9 cellular contexts compared by ENCODE assay signal in genomic region chr13:76383671-76384461, GRCh38.
DNase-seq lines count a peak whose midpoint lies in the region; TF ChIP-seq lines count a peak whose summit lies in the region.
"Had no signal": no experiment of that assay in that cellular context is flagged by ENCODE, and none has a peak within 500 bp of the region (broad histone marks: within the 10 kb centered on the region; RNA-seq: fewer than 3 reads in every experiment).

No MANE protein-coding gene starts in this region.

- TF ChIP-seq RAD21 in SK-N-SH (IDR thresholded peaks at IDR 0.05; ENCODE audit: low read length) = no peak

- in situ Hi-C loops in KBM-7 (cut with MboI; ENCODE audit: low pct_unique_long_range_greater_than_20kb, low sequenced_read_pairs) = no loop called here

- no peaks in the 10 kb centered on the region for H3K79me2 ChIP-seq in SK-N-SH (ENCODE audit: insufficient read depth)

- peak overlapping the region in 1 of 2 experiments; percentile 27; a peak in 2 of 4 replicates for H3K27ac ChIP-seq in SK-N-SH (ENCODE audit: low read depth in 2 of 2, low read length in 1 of 2)

- no peak for TF ChIP-seq EP300 in SK-N-SH (IDR thresholded peaks at IDR 0.05; ENCODE audit: borderline replicate concordance in 1 of 2, low read depth in 1 of 2, low read length in 1 of 2)

- no peaks in the 10 kb centered on the region for H3K36me3 ChIP-seq in SK-N-SH (replicated peaks in 1 of 2; ENCODE audit: control insufficient read depth in 1 of 2, insufficient read depth in 2 of 2, low read length in 1 of 2)
- H3K36me3 ChIP-seq in skeletal muscle satellite cell (ENCODE audit: insufficient read depth, low read length) = no peaks in the 10 kb centered on the region
- no peaks in the 10 kb centered on the region for H3K36me3 ChIP-seq in H7 (replicated peaks; ENCODE audit: control insufficient read depth, insufficient read depth, low read length)

- 0 out of 2 replicates have a peak, but pooled peaks cover 5% of the 10 kb centered on the region for H4K20me1 ChIP-seq in SK-N-SH (ENCODE audit: insufficient read depth)

- no peak overlapping the region for H3K9ac ChIP-seq in SK-N-SH
- H3K9ac ChIP-seq in skeletal muscle satellite cell (ENCODE audit: low read depth, low read length) = peak overlapping the region; percentile 43

- H3K9me3 ChIP-seq in SK-N-SH (no peaks in the 10 kb centered on the region), skeletal muscle satellite cell (replicated peaks; ENCODE audit: low read length) (no peaks in the 10 kb centered on the region)

- no peaks in the 10 kb centered on the region; a peak in 1 of 4 replicates for H3K4me1 ChIP-seq in SK-N-SH (ENCODE audit: control insufficient read depth in 1 of 2, insufficient read depth in 2 of 2, low read depth in 1 of 2, low read length in 1 of 2)
- peaks cover 33% of the 10 kb centered on the region for H3K4me1 ChIP-seq in skeletal muscle satellite cell (ENCODE audit: control insufficient read depth, insufficient read depth, low read length)

- POLR2A ChIA-PET in SK-N-SH (lab: Yijun Ruan, JAX) = no interaction called here

- H3K4me2 ChIP-seq in SK-N-SH = no peak overlapping the region
- H3K4me2 ChIP-seq in skeletal muscle satellite cell (ENCODE audit: low read length) = peak overlapping the region; percentile 50

- H3K9me2 ChIP-seq in SK-N-SH = no peaks in the 10 kb centered on the region

- no peak for TF ChIP-seq CTCF in HFF-Myc (IDR thresholded peaks at IDR 0.05; ENCODE audit: low read depth, low read length, missing control alignments)
- TF ChIP-seq CTCF in SK-N-SH (IDR thresholded peaks at IDR 0.05) = no peak

- H3K4me3 ChIP-seq in HFF-Myc (replicated peaks; ENCODE audit: low read depth, low read length) (no peak overlapping the region), SK-N-SH (ENCODE audit: low read depth in 2 of 2, low read length in 1 of 2) (no peak overlapping the region), skeletal muscle satellite cell (ENCODE audit: low read length) (no peak overlapping the region), H7 (ENCODE audit: insufficient read depth, low read depth, low read length) (no peak overlapping the region)

- 20% methylated on average over 2 of the region's 2 CpGs for WGBS in SK-N-SH (ENCODE audit: low lambda C conversion rate)

- H2AFZ ChIP-seq in SK-N-SH (ENCODE audit: low read depth) = no peak overlapping the region

- DNase-seq in HFF-Myc (ENCODE audit: extremely low read depth, low read depth) (peak; percentile 91), SK-N-SH (peak; percentile 36), fibroblast of the conjunctiva (ENCODE audit: low read depth) (peak; percentile 86), H7 (no peak), KBM-7 (no peak), activated gamma-delta T cell treated with Interleukin-2 at 50 U/mL for 16 hours (no peak), SIG-M5 treated with dmso at 0.1 percent for 504 hours (lab: John Stamatoyannopoulos, UW; ENCODE audit: unreplicated experiment) (no peak)
- DNase-seq: T-cell had no signal

- CTCF ChIA-PET in SK-N-SH (lab: Yijun Ruan, JAX) = no interaction called here

- H3F3A ChIP-seq in SK-N-SH (replicated peaks; ENCODE audit: insufficient read depth) = peaks cover 16% of the 10 kb centered on the region

- no peaks in the 10 kb centered on the region for H3K27me3 ChIP-seq in SK-N-SH (ENCODE audit: insufficient read depth)
- H3K27me3 ChIP-seq in skeletal muscle satellite cell (ENCODE audit: control insufficient read depth, insufficient read depth, low read length) = peaks cover 5% of the 10 kb centered on the region
- no peaks in the 10 kb centered on the region for H3K27me3 ChIP-seq in H7 (ENCODE audit: control insufficient read depth, insufficient read depth, low read length)

TF ChIP-seq in SK-N-SH, 30 proteins besides CTCF, POLR2A, EP300 and RAD21:
- TF ChIP-seq IRF3 (IDR thresholded peaks at IDR 0.05; ENCODE audit: low read depth, low read length) (no peak), JUND (IDR thresholded peaks at IDR 0.05) (peak; percentile 42), SMC3 (IDR thresholded peaks at IDR 0.05; ENCODE audit: low read depth, low read length) (no peak), TCF12 (IDR thresholded peaks at IDR 0.05) (peak; percentile 86), FOSL2 (IDR thresholded peaks at IDR 0.05; ENCODE audit: borderline replicate concordance, low read depth) (peak; percentile 15; the same call in 1 of the 2 replicates)

Comparison
In these comparisons a context has a peak if more than half of its experiments do, and no peak if none do; other contexts are left out.
1. DNase-seq: peak in HFF-Myc (single experiment), SK-N-SH (single experiment) and fibroblast of the conjunctiva (single experiment); none in H7 (single experiment), KBM-7 (single experiment), activated gamma-delta T cell treated with Interleukin-2 at 50 U/mL for 16 hours (single experiment) and SIG-M5 treated with dmso at 0.1 percent for 504 hours (single experiment).